20 cellular contexts compared by ENCODE assay signal in the genomic region with DNA sequence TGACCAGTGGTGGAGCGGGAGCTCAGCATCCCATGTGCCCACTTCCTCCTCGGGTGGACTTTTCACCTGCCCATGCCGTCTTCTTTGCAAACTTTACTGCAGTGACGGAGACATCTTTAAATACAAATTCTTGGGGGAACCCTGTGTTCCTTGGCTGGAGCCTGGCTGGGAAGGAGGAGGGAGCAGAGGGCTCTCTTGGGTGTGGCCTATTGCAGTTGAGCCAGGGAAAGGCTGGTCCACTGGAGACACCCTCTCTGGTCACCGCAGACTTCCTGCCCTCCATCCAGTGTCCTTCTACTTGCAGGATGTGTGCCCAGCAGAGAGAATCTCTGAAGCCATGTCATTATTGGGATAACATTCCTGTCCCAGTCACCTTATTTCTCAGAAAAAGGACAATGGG.
"Had no signal": no experiment of that assay in that cellular context is flagged by ENCODE, and none has a peak within 500 bp of the region (broad histone marks: within the 10 kb centered on the region; RNA-seq: fewer than 3 reads in every experiment).

No MANE protein-coding gene starts in this region.

- H3K4me1 Mint-ChIP-seq: naive B cell; stimulated activated memory B cell treated with anti-CD40 and anti-IgM and Interleukin-4, amounts not matched to agents 10 μg/mL and 1 μg/mL and 100 μg/mL, for 72 hours had no signal

- H3K9me3 ChIP-seq: colonic mucosa, tibial artery, upper lobe of right lung had no signal

- H3K4me3 Mint-ChIP-seq: endodermal cell; naive B cell; nephron progenitor cell; stimulated activated memory B cell treated with anti-CD40 and anti-IgM and Interleukin-4, amounts not matched to agents 10 μg/mL and 1 μg/mL and 100 μg/mL, for 72 hours; stimulated activated naive CD8-positive, alpha-beta T cell treated with anti-CD3 and anti-CD28 coated beads, Interleukin-15, Interleukin-2, amounts not matched to agents 100 ng/mL and 50 ng/mL, for 24 hours had no signal

- H3K36me3 ChIP-seq: colonic mucosa, tibial artery, upper lobe of right lung had no signal

- H3K27ac ChIP-seq: colonic mucosa, foreskin keratinocyte, upper lobe of right lung had no signal

- H3K36me3 Mint-ChIP-seq: naive B cell; stimulated activated memory B cell treated with anti-CD40 and anti-IgM and Interleukin-4, amounts not matched to agents 10 μg/mL and 1 μg/mL and 100 μg/mL, for 72 hours had no signal

- H3K27ac Mint-ChIP-seq: endodermal cell; stimulated activated memory B cell treated with anti-CD40 and anti-IgM and Interleukin-4, amounts not matched to agents 10 μg/mL and 1 μg/mL and 100 μg/mL, for 72 hours; stimulated activated naive CD8-positive, alpha-beta T cell treated with anti-CD3 and anti-CD28 coated beads, Interleukin-15, Interleukin-2, amounts not matched to agents 100 ng/mL and 50 ng/mL, for 24 hours had no signal

- ATAC-seq: foreskin keratinocyte; left lobe of liver; stimulated activated memory B cell treated with anti-CD40 and anti-IgM and Interleukin-4, amounts not matched to agents 10 μg/mL and 1 μg/mL and 100 μg/mL, for 72 hours; upper lobe of right lung had no signal

- DNase-seq: caudate nucleus; colonic mucosa; dermis blood vessel endothelial cell; endodermal cell; erythroblast; foreskin keratinocyte; kidney glomerular epithelial cell; mesenchymal stem cell; midbrain; naive B cell; nephron progenitor cell; stimulated activated CD4-positive, alpha-beta T cell treated with anti-CD3 and anti-CD28 coated beads, Interleukin-4, amount 100 ng/mL, for 1 hour; tibial artery; upper lobe of right lung had no signal

- H3K4me3 ChIP-seq: colonic mucosa, lung, tibial artery, upper lobe of right lung had no signal

- H3K9me3 Mint-ChIP-seq: endodermal cell; naive B cell; nephron progenitor cell; stimulated activated memory B cell treated with anti-CD40 and anti-IgM and Interleukin-4, amounts not matched to agents 10 μg/mL and 1 μg/mL and 100 μg/mL, for 72 hours; stimulated activated naive CD8-positive, alpha-beta T cell treated with anti-CD3 and anti-CD28 coated beads, Interleukin-15, Interleukin-2, amounts not matched to agents 100 ng/mL and 50 ng/mL, for 24 hours had no signal

- H3K4me1 ChIP-seq: foreskin keratinocyte had no signal

- H3K27me3 ChIP-seq: colonic mucosa, foreskin keratinocyte, tibial artery, upper lobe of right lung had no signal

- FAIRE-seq: endothelial cell of umbilical vein, islet of Langerhans had no signal
